ENCODE assay signal across 21 cellular contexts in genomic region chr3:101858464-101858863, GRCh38. TPM values are rescaled to one million over a fixed set of nuclear protein-coding genes. Genes with fewer than 3 reads are reported as not detected.
DNase-seq lines count a peak whose midpoint lies in the region; ATAC-seq, FAIRE-seq and TF ChIP-seq lines count a peak whose summit lies in the region.
"Had no signal": no experiment of that assay in that cellular context is flagged by ENCODE, and none has a peak within 500 bp of the region (broad histone marks: within the 10 kb centered on the region; RNA-seq: fewer than 3 reads in every experiment).

No MANE protein-coding gene starts in this region.

- intact Hi-C loops in activated T-helper 2 cell treated with anti-CD3 and anti-CD28 coated beads, Interferon-gamma antibody, Interleukin-2, Interleukin-4, amounts not matched to agents 10 μg/mL and 5 μg/mL and 100 μg/mL, durations not matched to agents 14 hours and 24 hours and 36 hours (cut with micrococcal nuclease) = no loop called here
- intact Hi-C loops in right lobe of liver (cut with DNase I) = no loop called here
- intact Hi-C loops in pancreas (cut with DNase I) = loop anchor here in 1 of 3 donors (10.0 kb wide), 1 partner anchor 326 kb away; no protein-coding TSS in a partner anchor

- H3K9me3 ChIP-seq in right lobe of liver (no peaks in the 10 kb centered on the region), pancreas (no peaks in the 10 kb centered on the region)
- H3K9me3 ChIP-seq: BE2C, colonic mucosa, heart right ventricle, mucosa of descending colon, stomach had no signal

- H3K4me1 Mint-ChIP-seq in stimulated activated naive CD8-positive, alpha-beta T cell treated with anti-CD3 and anti-CD28 coated beads, Interleukin-15, Interleukin-2, amounts not matched to agents 100 ng/mL and 50 ng/mL, for 24 hours (ENCODE audit: low read depth) = peaks cover 94% of the 10 kb centered on the region
- H3K4me1 Mint-ChIP-seq in stimulated activated naive CD8-positive, alpha-beta T cell treated with anti-CD3 and anti-CD28 coated beads, Interleukin-15, amount 100 ng/mL, for 72 hours = peaks cover 83% of the 10 kb centered on the region
- peaks cover 59% of the 10 kb centered on the region for H3K4me1 Mint-ChIP-seq in activated T-helper 2 cell treated with anti-CD3 and anti-CD28 coated beads, Interferon-gamma antibody, Interleukin-2, Interleukin-4, amounts not matched to agents 10 μg/mL and 5 μg/mL and 100 μg/mL, durations not matched to agents 14 hours and 24 hours and 36 hours (ENCODE audit: low read depth)

- H3K27ac ChIP-seq in right lobe of liver = no peak overlapping the region
- H3K27ac ChIP-seq in pancreas = peak overlapping the region in 1 of 4 donors; percentile 20
- H3K27ac ChIP-seq: colonic mucosa, heart right ventricle, parathyroid adenoma had no signal

- H3K27me3 ChIP-seq in right lobe of liver (no peaks in the 10 kb centered on the region), pancreas (no peaks in the 10 kb centered on the region)
- H3K27me3 ChIP-seq: BE2C, colonic mucosa, heart right ventricle, stomach had no signal

- no peak for ATAC-seq in stimulated activated naive CD8-positive, alpha-beta T cell treated with anti-CD3 and anti-CD28 coated beads, Interleukin-15, amount 100 ng/mL, for 72 hours
- ATAC-seq in right lobe of liver = no peak
- ATAC-seq in pancreas = no peak
- ATAC-seq: heart right ventricle, mucosa of descending colon had no signal

- no peaks in the 10 kb centered on the region for H3K9me3 Mint-ChIP-seq in stimulated activated naive CD8-positive, alpha-beta T cell treated with anti-CD3 and anti-CD28 coated beads, Interleukin-15, Interleukin-2, amounts not matched to agents 100 ng/mL and 50 ng/mL, for 24 hours
- H3K9me3 Mint-ChIP-seq in stimulated activated naive CD8-positive, alpha-beta T cell treated with anti-CD3 and anti-CD28 coated beads, Interleukin-15, amount 100 ng/mL, for 72 hours = no peaks in the 10 kb centered on the region
- H3K9me3 Mint-ChIP-seq in activated T-helper 2 cell treated with anti-CD3 and anti-CD28 coated beads, Interferon-gamma antibody, Interleukin-2, Interleukin-4, amounts not matched to agents 10 μg/mL and 5 μg/mL and 100 μg/mL, durations not matched to agents 14 hours and 24 hours and 36 hours = no peaks in the 10 kb centered on the region

- no peak overlapping the region for H3K4me3 ChIP-seq in right lobe of liver
- peak overlapping the region in 1 of 4 donors; percentile 4 for H3K4me3 ChIP-seq in pancreas
- H3K4me3 ChIP-seq: colonic mucosa, heart right ventricle, mucosa of descending colon had no signal

- H3K36me3 Mint-ChIP-seq in stimulated activated naive CD8-positive, alpha-beta T cell treated with anti-CD3 and anti-CD28 coated beads, Interleukin-15, Interleukin-2, amounts not matched to agents 100 ng/mL and 50 ng/mL, for 24 hours (ENCODE audit: low read depth) = peaks cover 99% of the 10 kb centered on the region
- peaks cover 91% of the 10 kb centered on the region for H3K36me3 Mint-ChIP-seq in activated T-helper 2 cell treated with anti-CD3 and anti-CD28 coated beads, Interferon-gamma antibody, Interleukin-2, Interleukin-4, amounts not matched to agents 10 μg/mL and 5 μg/mL and 100 μg/mL, durations not matched to agents 14 hours and 24 hours and 36 hours (ENCODE audit: low read depth)

- H3K27ac Mint-ChIP-seq in stimulated activated naive CD8-positive, alpha-beta T cell treated with anti-CD3 and anti-CD28 coated beads, Interleukin-15, Interleukin-2, amounts not matched to agents 100 ng/mL and 50 ng/mL, for 24 hours = peak overlapping the region; percentile 22
- H3K27ac Mint-ChIP-seq in stimulated activated naive CD8-positive, alpha-beta T cell treated with anti-CD3 and anti-CD28 coated beads, Interleukin-15, amount 100 ng/mL, for 72 hours = peak overlapping the region in 1 of 2 donors; percentile 59
- peak overlapping the region; percentile 48 for H3K27ac Mint-ChIP-seq in activated T-helper 2 cell treated with anti-CD3 and anti-CD28 coated beads, Interferon-gamma antibody, Interleukin-2, Interleukin-4, amounts not matched to agents 10 μg/mL and 5 μg/mL and 100 μg/mL, durations not matched to agents 14 hours and 24 hours and 36 hours

- H3K4me1 ChIP-seq in right lobe of liver (peaks cover 0 to 27% (median 3%) of the 10 kb centered on the region in 4 donors), pancreas (peaks cover 22 to 37% (median 31%) of the 10 kb centered on the region in 3 donors)
- H3K4me1 ChIP-seq: BE2C, parathyroid adenoma had no signal

- no peak for DNase-seq in stimulated activated naive CD8-positive, alpha-beta T cell treated with anti-CD3 and anti-CD28 coated beads, Interleukin-15, amount 100 ng/mL, for 72 hours
- no peak for DNase-seq in activated T-helper 2 cell treated with anti-CD3 and anti-CD28 coated beads, Interferon-gamma antibody, Interleukin-2, Interleukin-4, amounts not matched to agents 10 μg/mL and 5 μg/mL and 100 μg/mL, durations not matched to agents 14 hours and 24 hours and 36 hours (ENCODE audit: low spot score)
- DNase-seq in right lobe of liver (no peak), islet precursor cell (no peak), NCI-H1417 (lab: John Stamatoyannopoulos, UW) (no peak), mucosa of gallbladder (ENCODE audit: low spot score) (no peak), pancreas (no peak)
- DNase-seq: activated CD8-positive, alpha-beta memory T cell treated with anti-CD3 and anti-CD28 coated beads, Interleukin-2, amount 50 U/mL, for 4 hours; BE2C; colonic mucosa; DMS153; erythroblast; heart right ventricle; kidney; mucosa of descending colon; NCI-H1105; NCI-H2171 treated with DMSO at 0.1 percent for 48 hours; NCI-H774; stomach had no signal

- H3K36me3 ChIP-seq in right lobe of liver (peaks cover 0 to 86% (median 73%) of the 10 kb centered on the region in 4 donors), pancreas (peaks cover 5 to 79% (median 54%) of the 10 kb centered on the region in 3 donors)

- WGBS in right lobe of liver (ENCODE audit: insufficient coverage, low coverage, low lambda C conversion rate, missing lambda C conversion rate) = 88% methylated on average over 4 of the region's 4 CpGs
- WGBS in pancreas, 2 donors = 79 to 86% methylated on average over 4 of the region's 4 CpGs

- H3K4me3 Mint-ChIP-seq in stimulated activated naive CD8-positive, alpha-beta T cell treated with anti-CD3 and anti-CD28 coated beads, Interleukin-15, Interleukin-2, amounts not matched to agents 100 ng/mL and 50 ng/mL, for 24 hours = peak overlapping the region; percentile 30
- peak overlapping the region in 1 of 2 donors; percentile 46 for H3K4me3 Mint-ChIP-seq in stimulated activated naive CD8-positive, alpha-beta T cell treated with anti-CD3 and anti-CD28 coated beads, Interleukin-15, amount 100 ng/mL, for 72 hours
- no peak overlapping the region for H3K4me3 Mint-ChIP-seq in activated T-helper 2 cell treated with anti-CD3 and anti-CD28 coated beads, Interferon-gamma antibody, Interleukin-2, Interleukin-4, amounts not matched to agents 10 μg/mL and 5 μg/mL and 100 μg/mL, durations not matched to agents 14 hours and 24 hours and 36 hours (ENCODE audit: low read depth)

- no peaks in the 10 kb centered on the region for H3K27me3 Mint-ChIP-seq in stimulated activated naive CD8-positive, alpha-beta T cell treated with anti-CD3 and anti-CD28 coated beads, Interleukin-15, Interleukin-2, amounts not matched to agents 100 ng/mL and 50 ng/mL, for 24 hours
- no peaks in the 10 kb centered on the region for H3K27me3 Mint-ChIP-seq in stimulated activated naive CD8-positive, alpha-beta T cell treated with anti-CD3 and anti-CD28 coated beads, Interleukin-15, amount 100 ng/mL, for 72 hours
- no peaks in the 10 kb centered on the region for H3K27me3 Mint-ChIP-seq in activated T-helper 2 cell treated with anti-CD3 and anti-CD28 coated beads, Interferon-gamma antibody, Interleukin-2, Interleukin-4, amounts not matched to agents 10 μg/mL and 5 μg/mL and 100 μg/mL, durations not matched to agents 14 hours and 24 hours and 36 hours (ENCODE audit: low read depth)

- FAIRE-seq in pancreas (lab: Jason Lieb, UNC) = no peak
- FAIRE-seq: kidney had no signal

- TF ChIP-seq POLR2A in right lobe of liver (IDR thresholded peaks at IDR 0.05) = peak; percentile 30

- no peak for TF ChIP-seq CTCF in right lobe of liver (IDR thresholded peaks at IDR 0.05)
- TF ChIP-seq CTCF in pancreas (IDR thresholded peaks at IDR 0.05) = no peak

RNA-seq across cellular contexts. Expression of gene NFKBIZ, which starts 9.2 kb away (rescaled TPM):
- 122 and 140 TPM in 2 replicates for total RNA-seq in activated T-helper 2 cell treated with anti-CD3 and anti-CD28 coated beads, Interferon-gamma antibody, Interleukin-2, Interleukin-4, amounts not matched to agents 10 μg/mL and 5 μg/mL and 100 μg/mL, durations not matched to agents 14 hours and 24 hours and 36 hours
- total RNA-seq in right lobe of liver (10 to 100 TPM; 23.4 to 83.1 (median 44.4) TPM), mucosa of gallbladder (190 TPM), pancreas (10 to 100 TPM; 20.4 to 90.7 (median 31.2) TPM)
- polyA plus RNA-seq in pancreas = 10 to 100 TPM; 16.5 to 24.4 TPM
